In genomic region chr9:128155736-128156500, GRCh38 we compare ENCODE assay signal across 17 cellular contexts. TPM values are rescaled to one million over a fixed set of nuclear protein-coding genes. Genes with fewer than 3 reads are reported as not detected.
DNase-seq lines count a peak whose midpoint lies in the region; ATAC-seq and TF ChIP-seq lines count a peak whose summit lies in the region.
"Had no signal": no experiment of that assay in that cellular context is flagged by ENCODE, and none has a peak within 500 bp of the region (broad histone marks: within the 10 kb centered on the region; RNA-seq: fewer than 3 reads in every experiment).

No MANE protein-coding gene starts in this region.

- no peaks in the 10 kb centered on the region for H3K4me1 ChIP-seq in mucosa of descending colon (ENCODE audit: low read depth)

- no peak overlapping the region for H3K4me3 ChIP-seq in mucosa of descending colon
- H3K4me3 ChIP-seq: HAP-1 had no signal

- no peaks in the 10 kb centered on the region for H3K36me3 ChIP-seq in mucosa of descending colon (ENCODE audit: low read depth)
- H3K36me3 ChIP-seq: BE2C, HAP-1 had no signal

- H3K36me3 Mint-ChIP-seq in activated B cell treated with CpG ODN at 0.5 μM for 24 hours (ENCODE audit: low read depth), result no peaks in the 10 kb centered on the region

- ATAC-seq in activated B cell treated with CpG ODN at 0.5 μM for 24 hours (ENCODE audit: low read depth) (no peak), mucosa of descending colon (no peak), SK-N-SH treated with all-trans-retinoic acid at 6 μM for 48 hours (no peak), HG02973 (IDR thresholded peaks at IDR 0.05; ENCODE audit: unreplicated experiment) (no peak)

- no peak for TF ChIP-seq CTCF in activated B cell treated with CpG ODN at 0.5 μM for 24 hours (IDR thresholded peaks at IDR 0.05)
- no peak for TF ChIP-seq CTCF in mucosa of descending colon (IDR thresholded peaks at IDR 0.05)

- H3K9me3 Mint-ChIP-seq in activated B cell treated with CpG ODN at 0.5 μM for 24 hours, result no peaks in the 10 kb centered on the region
- H3K9me3 Mint-ChIP-seq: CD4-positive, alpha-beta T cell had no signal

- no peak overlapping the region for H3K4me3 Mint-ChIP-seq in activated B cell treated with CpG ODN at 0.5 μM for 24 hours
- H3K4me3 Mint-ChIP-seq: CD4-positive, alpha-beta T cell had no signal

- CTCF ChIA-PET in activated B cell treated with CpG ODN at 0.5 μM for 24 hours (lab: Charles Lee), result interaction anchor here (0.5 to 1.8 kb wide), 2 partner anchors 38 to 438 kb away, joined by 3 to 4 read pairs; no protein-coding TSS in a partner anchor

- DNase-seq in activated effector memory CD4-positive, alpha-beta T cell treated with anti-CD3 and anti-CD28 coated beads, Interleukin-2, amount 50 U/mL, for 16 hours, result peak; percentile 57
- no peak for DNase-seq in activated effector memory CD4-positive, alpha-beta T cell treated with Interleukin-2 at 50 U/mL for 16 hours
- DNase-seq in activated B cell treated with CpG ODN at 0.5 μM for 24 hours (no peak), mucosa of descending colon (peak in 2 of 3 donors; percentile 14 to 15), posterior vena cava (ENCODE audit: low spot score) (peak; percentile 60), iPS-NIHi11 (ENCODE audit: low spot score) (no peak)
- DNase-seq: 8988T; CD4-positive, alpha-beta T cell; DMS79 treated with DMSO at 0.1 percent for 48 hours; NCI-H187; NCI-H446; NCI-H69; SHP77 treated with DMSO at 0.1 percent for 48 hours had no signal

- H3K4me1 Mint-ChIP-seq in activated B cell treated with CpG ODN at 0.5 μM for 24 hours, result peaks cover 6% of the 10 kb centered on the region

- intact Hi-C loops in activated B cell treated with CpG ODN at 0.5 μM for 24 hours (cut with micrococcal nuclease) (no loop called here), mucosa of descending colon (cut with DNase I, micrococcal nuclease) (no loop called here), posterior vena cava (cut with DNase I) (no loop called here)

- H3K27ac Mint-ChIP-seq in activated B cell treated with CpG ODN at 0.5 μM for 24 hours, result peak overlapping the region; percentile 16
- H3K27ac Mint-ChIP-seq: CD4-positive, alpha-beta T cell had no signal

- peaks cover 2% of the 10 kb centered on the region for H3K27me3 Mint-ChIP-seq in activated B cell treated with CpG ODN at 0.5 μM for 24 hours
- H3K27me3 Mint-ChIP-seq: CD4-positive, alpha-beta T cell had no signal

- POLR2A ChIA-PET in activated B cell treated with CpG ODN at 0.5 μM for 24 hours (lab: Charles Lee), result no interaction called here

- no peaks in the 10 kb centered on the region for H3K9me3 ChIP-seq in mucosa of descending colon
- H3K9me3 ChIP-seq: BE2C, HAP-1 had no signal

TF ChIP-seq in SK-N-SH treated with all-trans-retinoic acid at 6 μM for 48 hours, 23 proteins besides CTCF, POLR2A, EP300 and RAD21:
- no peak for TF ChIP-seq ZFP30 (CRISPR knock-in tag; IDR thresholded peaks at IDR 0.05)
TF ChIP-seq in SK-N-SH treated with all-trans-retinoic acid at 6 μM for 48 hours: peak in this region for 0.

RNA-seq across cellular contexts. Expression of gene BBLN, which starts 4.1 kb away (rescaled TPM):
- total RNA-seq in activated B cell treated with CpG ODN at 0.5 μM for 24 hours (47.7 and 53.6 TPM in 2 replicates), mucosa of descending colon (10 to 100 TPM; 33.7 to 46.8 (median 37.6) TPM), posterior vena cava (10 to 100 TPM; 41.9 to 49.1 TPM)

RNA-seq across cellular contexts. Expression of gene LCN2, which starts 6.7 kb away (rescaled TPM):
- total RNA-seq in activated B cell treated with CpG ODN at 0.5 μM for 24 hours, result not detected in 2 replicates
- total RNA-seq in mucosa of descending colon, result 100 to 1,000 TPM in 1 of 3 donors, 10 to 100 TPM in 2; 16.8 to 456 (median 20.5) TPM
- total RNA-seq in posterior vena cava, result under 1 TPM; 0.67 to 0.69 TPM
- total RNA-seq: CD4-positive, alpha-beta T cell had no signal

RNA-seq across cellular contexts. Expression of gene PTGES2, which starts 28.4 kb away (rescaled TPM):
- total RNA-seq in activated B cell treated with CpG ODN at 0.5 μM for 24 hours (86.7 and 89.2 TPM in 2 replicates), mucosa of descending colon (10 to 100 TPM; 65.3 to 99.7 (median 90.6) TPM), posterior vena cava (10 to 100 TPM; 38.6 to 38.9 TPM)

RNA-seq across cellular contexts. Expression of gene CIZ1, which starts 35.5 kb away (rescaled TPM):
- total RNA-seq in activated B cell treated with CpG ODN at 0.5 μM for 24 hours, result 142 and 160 TPM in 2 replicates
- total RNA-seq in mucosa of descending colon, result 100 to 1,000 TPM in 2 of 3 donors, 10 to 100 TPM in 1; 88.0 to 176 (median 105) TPM
- 10 to 100 TPM; 88.3 to 99.4 TPM for total RNA-seq in posterior vena cava

RNA-seq across cellular contexts. Expression of gene DNM1, which starts 47.3 kb away (rescaled TPM):
- 0.81 and 0.86 TPM in 2 replicates for total RNA-seq in activated B cell treated with CpG ODN at 0.5 μM for 24 hours
- total RNA-seq in mucosa of descending colon, result 10 to 100 TPM in 1 of 3 donors, 1 to 10 TPM in 2; 4.0 to 19.0 (median 6.7) TPM
- total RNA-seq in posterior vena cava, result 10 to 100 TPM; 19.0 to 46.5 TPM

Comparison
In these comparisons a context has a peak if more than half of its experiments do, and no peak if none do; other contexts are left out.
1. DNase-seq: peak in activated effector memory CD4-positive, alpha-beta T cell treated with anti-CD3 and anti-CD28 coated beads, Interleukin-2, amount 50 U/mL, for 16 hours (single experiment), mucosa of descending colon (2 of 3) and posterior vena cava (single experiment); none in activated effector memory CD4-positive, alpha-beta T cell treated with Interleukin-2 at 50 U/mL for 16 hours (single experiment), activated B cell treated with CpG ODN at 0.5 μM for 24 hours (single experiment) and iPS-NIHi11 (single experiment).
2. RNA of gene LCN2, which starts 6.7 kb away (total RNA-seq): 16.8 to 456 TPM in mucosa of descending colon; 0.67 to 0.69 TPM in posterior vena cava and not detected in activated B cell treated with CpG ODN at 0.5 μM for 24 hours; every median in the first group is over 10 times any median in the second.